8 cellular contexts compared by ENCODE assay signal in the genomic region with DNA sequence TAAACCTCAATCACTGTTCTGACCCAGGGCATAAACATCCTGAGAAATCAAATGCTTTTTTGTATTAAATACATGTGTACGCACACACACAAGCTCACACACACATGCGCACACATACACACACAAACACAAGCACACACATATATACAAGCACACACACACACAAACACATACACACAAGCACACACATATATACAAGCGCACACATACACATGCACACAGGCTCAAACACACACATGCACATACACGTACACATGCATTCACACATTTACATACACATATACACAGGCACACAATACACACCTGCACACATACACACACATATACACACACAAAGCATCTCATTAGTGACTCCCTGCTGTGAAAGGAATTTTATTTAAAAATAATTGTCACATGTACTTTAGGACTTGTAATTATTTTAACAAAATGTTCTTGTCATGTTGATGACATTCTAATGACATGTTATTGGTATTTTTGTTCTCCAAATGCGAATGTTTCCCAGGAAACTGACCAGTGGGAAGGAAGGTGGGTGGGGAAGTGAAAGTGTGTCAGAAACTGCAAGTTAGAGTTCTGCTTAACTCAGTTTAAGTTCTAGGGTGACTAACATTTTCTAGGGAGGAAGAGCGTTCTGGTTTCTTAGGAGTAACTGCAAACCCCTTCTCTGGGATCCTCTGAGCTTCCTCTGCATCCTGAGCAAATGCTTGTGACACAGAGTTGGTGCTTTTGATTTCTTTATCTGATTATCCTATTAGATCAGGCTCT.
DNase-seq lines count a peak whose midpoint lies in the region; ATAC-seq, FAIRE-seq and TF ChIP-seq lines count a peak whose summit lies in the region.

No MANE protein-coding gene starts in this region.

- peak; percentile 18 for ATAC-seq in GM18520 (IDR thresholded peaks at IDR 0.05; ENCODE audit: unreplicated experiment)
- peak; percentile 27 for ATAC-seq in HG02798 (IDR thresholded peaks at IDR 0.05; ENCODE audit: poor library complexity, unreplicated experiment)

- no peaks in the 10 kb centered on the region for H3K36me3 ChIP-seq in OCI-LY3 (replicated peaks; ENCODE audit: low read depth, low read length)
- H3K36me3 ChIP-seq in H1 (ENCODE audit: control insufficient read depth in 2 of 4, insufficient read depth in 4 of 4, low read length in 3 of 4), result no peaks in the 10 kb centered on the region
- H3K36me3 ChIP-seq in spleen, result no peaks in the 10 kb centered on the region

- no peak overlapping the region for H4K8ac ChIP-seq in H1 (ENCODE audit: extremely low read depth, insufficient read depth, low read length)

- H2BK5ac ChIP-seq in H1 (ENCODE audit: low read depth, low read length), result no peak overlapping the region; the same call in 1 of the 2 replicates

- TF ChIP-seq EP300 in H1 (IDR thresholded peaks at IDR 0.05; ENCODE audit: borderline replicate concordance in 1 of 2, low read depth in 2 of 2, low read length in 2 of 2), result no peak

- H4K91ac ChIP-seq in H1 (replicated peaks; ENCODE audit: insufficient read length, low read length), result peak overlapping the region; percentile 44

- H3K9ac ChIP-seq in OCI-LY3 (ENCODE audit: low read length) (peak overlapping the region; percentile 3; the same call in 1 of the 2 replicates), H1 (replicated peaks in 1 of 4; ENCODE audit: extremely low read depth in 1 of 4, low read depth in 3 of 4, low read length in 3 of 4) (no peak overlapping the region)

- H2BK20ac ChIP-seq in H1 (ENCODE audit: low read length), result 0 out of 2 replicates have a peak overlapping the region, but pooled peaks have one; percentile 24

- peak overlapping the region; percentile 97; the same call in 1 of the 2 replicates for H2BK12ac ChIP-seq in H1 (ENCODE audit: low read depth, low read length)

- peaks cover 3% of the 10 kb centered on the region for H3K23me2 ChIP-seq in H1 (ENCODE audit: low read depth, low read length)

- peak overlapping the region; percentile 43 for H2BK120ac ChIP-seq in H1 (replicated peaks; ENCODE audit: low read depth, low read length)

- H3K27me3 ChIP-seq in OCI-LY3 (ENCODE audit: low read depth, low read length) (peaks cover 9% of the 10 kb centered on the region; the same call in 1 of the 2 replicates), H1 (replicated peaks in 1 of 4; ENCODE audit: control insufficient read depth in 3 of 4, extremely low read depth in 1 of 4, insufficient read depth in 3 of 4, low read length in 3 of 4) (no peaks in the 10 kb centered on the region; a peak in 1 of 7 replicates), spleen (replicated peaks in 1 of 7) (no peaks in the 10 kb centered on the region)

- H3K14ac ChIP-seq in H1 (ENCODE audit: insufficient read length), result no peak overlapping the region

- H4K20me1 ChIP-seq in OCI-LY3 (ENCODE audit: insufficient read depth, low read length), result no peaks in the 10 kb centered on the region
- no peaks in the 10 kb centered on the region for H4K20me1 ChIP-seq in H1 (replicated peaks in 1 of 2; ENCODE audit: control insufficient read depth in 1 of 2, insufficient read depth in 2 of 2, low read length in 2 of 2)

- peak overlapping the region; percentile 49 for H3K4me3 ChIP-seq in OCI-LY3 (ENCODE audit: low read length)
- H3K4me3 ChIP-seq in H1 (ENCODE audit: extremely low read depth in 1 of 4, insufficient read depth in 2 of 4, low read depth in 3 of 4, low read length in 4 of 4), result no peak overlapping the region
- H3K4me3 ChIP-seq in spleen, result no peak overlapping the region

- no peak for TF ChIP-seq RAD21 in H1 (IDR thresholded peaks at IDR 0.05 in 1 of 2, conservative IDR thresholded peaks at IDR 0.05 in 1 of 2; ENCODE audit: low read depth in 2 of 2, low read length in 2 of 2)

- H3K23ac ChIP-seq in H1 (ENCODE audit: insufficient read length), result no peak overlapping the region

- TF ChIP-seq CTCF in OCI-LY3 (IDR thresholded peaks at IDR 0.05; ENCODE audit: low read depth, low read length) (no peak), H1 (IDR thresholded peaks at IDR 0.05; ENCODE audit: control extremely low read depth in 1 of 3, insufficient read depth in 1 of 3, low read depth in 1 of 3, low read length in 3 of 3) (no peak), spleen (IDR thresholded peaks at IDR 0.05 in 8 of 11, conservative IDR thresholded peaks at IDR 0.05 in 3 of 11) (no peak)

- POLR2A ChIA-PET in H1 (lab: Charles Lee; ENCODE audit: partially characterized antibody), result interaction anchor here (0.6 kb wide), 1 partner anchor 23 kb away, joined by 3 read pairs; no protein-coding TSS in a partner anchor

- TF ChIP-seq POLR2A in H1 (IDR thresholded peaks at IDR 0.05; ENCODE audit: control extremely low read depth in 1 of 2, low read depth in 2 of 2, low read length in 2 of 2) (no peak), spleen (IDR thresholded peaks at IDR 0.05) (no peak)

- H3K9me3 ChIP-seq in OCI-LY3 (ENCODE audit: insufficient read depth, low read length), result no peaks in the 10 kb centered on the region
- H3K9me3 ChIP-seq in H1 (ENCODE audit: insufficient read depth in 2 of 2, low read depth in 1 of 2, low read length in 1 of 2), result no peaks in the 10 kb centered on the region
- H3K9me3 ChIP-seq in spleen, result no peaks in the 10 kb centered on the region

- intact Hi-C loops in spleen (cut with DNase I; ENCODE audit: low total_unique reads), result no loop called here

- H2BK15ac ChIP-seq in H1 (ENCODE audit: low read length), result no peak overlapping the region

- H3K79me1 ChIP-seq in H1 (ENCODE audit: low read depth, low read length), result no peaks in the 10 kb centered on the region

- WGBS in H1 (ENCODE audit: extremely low coverage in 1 of 2, insufficient coverage in 1 of 2, insufficient read length in 1 of 2, insufficient replicate concordance in 2 of 2, low coverage in 1 of 2, low lambda C conversion rate in 2 of 2, missing lambda C conversion rate in 1 of 2), 2 experiments, result 71% methylated on average over 6 of the region's 6 CpGs; no CpG with 5 or more reads in 1 of the 2 experiments
- WGBS in spleen, 5 donors, result 63 to 69% (median 65%) methylated on average over 6 of the region's 6 CpGs

- no peaks in the 10 kb centered on the region for H3K79me2 ChIP-seq in OCI-LY3 (ENCODE audit: low read length)
- no peaks in the 10 kb centered on the region for H3K79me2 ChIP-seq in H1 (ENCODE audit: control insufficient read depth in 1 of 2, insufficient read depth in 2 of 2, low read length in 2 of 2)

- H3K56ac ChIP-seq in H1 (replicated peaks; ENCODE audit: insufficient read length, low read depth, low read length), result no peak overlapping the region

- H2AFZ ChIP-seq in OCI-LY3 (ENCODE audit: low read depth, low read length), result 0 out of 2 replicates have a peak overlapping the region, but pooled peaks have one; percentile 44
- H2AFZ ChIP-seq in H1 (ENCODE audit: low read length), result peak overlapping the region; percentile 55; the same call in 1 of the 2 replicates

- H3K4me2 ChIP-seq in OCI-LY3 (ENCODE audit: low read length) (peak overlapping the region; percentile 64), H1 (ENCODE audit: insufficient read depth in 1 of 2, low read depth in 2 of 2, low read length in 2 of 2) (0 out of 4 replicates have a peak overlapping the region, but pooled peaks of 1 of the 2 experiments have one; percentile 7)

- peak overlapping the region; percentile 89 for H3K4ac ChIP-seq in H1 (replicated peaks; ENCODE audit: insufficient read length, low read depth, low read length)

- no peak overlapping the region for H4K5ac ChIP-seq in H1 (ENCODE audit: insufficient read length, low read depth, low read length)

- H3K18ac ChIP-seq in H1 (ENCODE audit: extremely low read depth, low read length), result 0 out of 2 replicates have a peak overlapping the region, but pooled peaks have one; percentile 62

- CTCF ChIA-PET in H1 (lab: Charles Lee; ENCODE audit: partially characterized antibody), result interaction anchor here (0.7 to 2.3 kb wide), 4 partner anchors 21 to 232 kb away, joined by 3 to 11 read pairs (median 3); no protein-coding TSS in a partner anchor

- DNase-seq in H1 (ENCODE audit: low read depth in 1 of 2, low spot score in 2 of 2) (no peak), spleen (no peak), iPS-NIHi7 (ENCODE audit: extremely low spot score) (no peak), C1 segment of cervical spinal cord (lab: John Stamatoyannopoulos, UW) (no peak), kidney glomerular epithelial cell (lab: John Stamatoyannopoulos, UW) (no peak)

- H3K4me1 ChIP-seq in OCI-LY3 (ENCODE audit: low read length), result peaks cover 28% of the 10 kb centered on the region
- peaks cover 3 to 15% (median 9%) of the 10 kb centered on the region in 4 experiments; a peak in 5 of 7 replicates for H3K4me1 ChIP-seq in H1 (replicated peaks in 1 of 4; ENCODE audit: control insufficient read depth in 3 of 4, insufficient read depth in 4 of 4, low read length in 3 of 4)
- peaks cover 22 to 57% (median 41%) of the 10 kb centered on the region in 6 donors for H3K4me1 ChIP-seq in spleen

- H2AK5ac ChIP-seq in H1 (ENCODE audit: low read depth, low read length), result peak overlapping the region; percentile 98; the same call in 1 of the 2 replicates

- no peak for FAIRE-seq in H1 (lab: Jason Lieb, UNC)

- peak overlapping the region; percentile 46 for H3K27ac ChIP-seq in OCI-LY3 (ENCODE audit: low read length)
- no peak overlapping the region for H3K27ac ChIP-seq in H1 (ENCODE audit: low read depth, low read length)
- peak overlapping the region; percentile 27 to 83 (median 74) for H3K27ac ChIP-seq in spleen

TF ChIP-seq in H1, 55 proteins besides CTCF, POLR2A, EP300 and RAD21 (continues in another document):
- TF ChIP-seq BRCA1 (IDR thresholded peaks at IDR 0.05; ENCODE audit: low read depth, low read length) (no peak), BACH1 (IDR thresholded peaks at IDR 0.05; ENCODE audit: low read length) (no peak), RFX5 (IDR thresholded peaks at IDR 0.05; ENCODE audit: borderline replicate concordance, low read depth, low read length) (no peak), KDM4A (IDR thresholded peaks at IDR 0.05; ENCODE audit: low read depth, low read length, severe bottlenecking) (no peak), HDAC2 (IDR thresholded peaks at IDR 0.05; ENCODE audit: borderline replicate concordance in 1 of 2, low read depth in 2 of 2, low read length in 2 of 2) (no peak), EGR1 (IDR thresholded peaks at IDR 0.05; ENCODE audit: borderline replicate concordance, low read depth, low read length) (no peak), POLR2AphosphoS5 (IDR thresholded peaks at IDR 0.05; ENCODE audit: low read depth, low read length) (no peak), EZH2 (IDR thresholded peaks at IDR 0.05; ENCODE audit: low read depth, low read length, severe bottlenecking) (no peak), CBX8 (IDR thresholded peaks at IDR 0.05; ENCODE audit: borderline replicate concordance, low read depth, low read length) (no peak)
